ENCODE assay signal across 22 cellular contexts in the genomic region with DNA sequence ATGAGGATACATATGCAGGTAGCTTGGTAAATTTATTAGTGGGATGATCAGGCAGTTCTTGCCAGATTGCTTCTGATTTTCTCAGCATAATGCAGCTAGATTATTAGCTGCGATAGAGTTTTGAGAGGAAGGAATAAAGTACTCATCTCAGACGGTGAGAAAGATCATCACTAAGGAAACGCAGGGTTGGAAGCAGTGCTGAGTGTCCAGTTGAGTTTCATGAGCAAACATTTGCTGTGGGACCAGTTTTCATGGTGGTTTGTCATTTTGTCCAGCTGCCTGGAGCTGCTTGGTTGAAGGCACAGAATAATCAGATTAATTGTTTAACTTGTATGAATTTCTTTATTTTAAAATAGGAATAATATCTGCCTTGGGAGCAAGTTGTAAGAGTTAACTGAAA. TPM values are rescaled to one million over a fixed set of nuclear protein-coding genes. Genes with fewer than 3 reads are reported as not detected.
A peak's percentile ranks its signal among the peaks of the same experiment; 100 is the strongest.
DNase-seq lines count a peak whose midpoint lies in the region; ATAC-seq and TF ChIP-seq lines count a peak whose summit lies in the region.
"Had no signal": no experiment of that assay in that cellular context is flagged by ENCODE, and none has a peak within 500 bp of the region (broad histone marks: within the 10 kb centered on the region; RNA-seq: fewer than 3 reads in every experiment).

No MANE protein-coding gene starts in this region.

- POLR2A ChIA-PET in Caco-2 (lab: Charles Lee) = no interaction called here

- H3K27ac ChIP-seq in cardiac muscle cell (peak overlapping the region; percentile 48), VCaP (peak overlapping the region; percentile 97), prostate gland (peak overlapping the region; percentile 51 to 60)

- WGBS in prostate gland = 58% methylated on average over 3 of the region's 3 CpGs

- no peaks in the 10 kb centered on the region for H3K27me3 Mint-ChIP-seq in Caco-2 (ENCODE audit: insufficient read depth, unreplicated experiment)
- H3K27me3 Mint-ChIP-seq: B cell; CD4-positive, alpha-beta T cell had no signal

- H3K4me1 Mint-ChIP-seq in Caco-2 (ENCODE audit: low read depth, unreplicated experiment) = peaks cover 13% of the 10 kb centered on the region
- H3K4me1 Mint-ChIP-seq: B cell had no signal

- ATAC-seq in Right ventricle myocardium inferior (no peak), GM21515 (IDR thresholded peaks at IDR 0.05; ENCODE audit: unreplicated experiment) (no peak), GM21737 (IDR thresholded peaks at IDR 0.05; ENCODE audit: unreplicated experiment) (no peak)
- ATAC-seq: CD8-positive, alpha-beta T cell had no signal

- TF ChIP-seq CTCF in cardiac muscle cell (IDR thresholded peaks at IDR 0.05; ENCODE audit: low read depth, low read length) (no peak), LNCaP clone FGC (IDR thresholded peaks at IDR 0.05; ENCODE audit: control insufficient read depth, extremely low read depth, insufficient read depth) (no peak), VCaP (conservative IDR thresholded peaks at IDR 0.05) (no peak), prostate gland (IDR thresholded peaks at IDR 0.05) (no peak), Caco-2 (IDR thresholded peaks at IDR 0.05; ENCODE audit: insufficient read depth in 1 of 2, low read depth in 1 of 2, low read length in 1 of 2, severe bottlenecking in 1 of 2, unreplicated experiment in 1 of 2) (no peak)

- H3K36me3 ChIP-seq in cardiac muscle cell (peaks cover 38% of the 10 kb centered on the region), prostate gland (no peaks in the 10 kb centered on the region), Caco-2 (ENCODE audit: control insufficient read depth, insufficient read depth, low read length) (no peaks in the 10 kb centered on the region)

- CTCF ChIA-PET in Caco-2 (lab: Charles Lee) = no interaction called here

- no peaks in the 10 kb centered on the region for H3K9me3 ChIP-seq in cardiac muscle cell (ENCODE audit: low read depth)
- no peaks in the 10 kb centered on the region for H3K9me3 ChIP-seq in prostate gland
- no peaks in the 10 kb centered on the region for H3K9me3 ChIP-seq in Caco-2

- no peak overlapping the region for H3K27ac Mint-ChIP-seq in Caco-2 (ENCODE audit: unreplicated experiment)
- H3K27ac Mint-ChIP-seq: B cell had no signal

- H3K27me3 ChIP-seq in cardiac muscle cell = no peaks in the 10 kb centered on the region
- no peaks in the 10 kb centered on the region for H3K27me3 ChIP-seq in prostate gland (replicated peaks; ENCODE audit: insufficient read depth)
- no peaks in the 10 kb centered on the region for H3K27me3 ChIP-seq in Caco-2 (replicated peaks; ENCODE audit: control insufficient read depth, insufficient read depth, low read length)
- H3K27me3 ChIP-seq: BLaER1 treated with 17β-estradiol and CSF1 and Interleukin-3, amounts not matched to agents 10 nM and 100 nM had no signal

- H3K9me3 Mint-ChIP-seq in Caco-2 (ENCODE audit: unreplicated experiment) = no peaks in the 10 kb centered on the region
- H3K9me3 Mint-ChIP-seq: CD4-positive, alpha-beta T cell; CD8-positive, alpha-beta T cell had no signal

- H3K4me3 Mint-ChIP-seq in Caco-2 (ENCODE audit: unreplicated experiment) = no peak overlapping the region
- H3K4me3 Mint-ChIP-seq: B cell; CD4-positive, alpha-beta T cell; CD8-positive, alpha-beta T cell had no signal

- H3K4me3 ChIP-seq in cardiac muscle cell = no peak overlapping the region
- H3K4me3 ChIP-seq in LNCaP clone FGC (ENCODE audit: low read depth, low read length) = no peak overlapping the region
- no peak overlapping the region for H3K4me3 ChIP-seq in prostate gland
- no peak overlapping the region for H3K4me3 ChIP-seq in Caco-2 (ENCODE audit: low read depth, low read length)
- H3K4me3 ChIP-seq: BLaER1 treated with 17β-estradiol and CSF1 and Interleukin-3, amounts not matched to agents 10 nM and 100 nM; GM12878 had no signal

- BruUV-seq in Caco-2 (replicated peaks; lab: Mats Ljungman, UMichigan) = no TSS peak

- H3K36me3 Mint-ChIP-seq in Caco-2 (ENCODE audit: insufficient read depth, unreplicated experiment) = peaks cover 27% of the 10 kb centered on the region

- H3K4me1 ChIP-seq in cardiac muscle cell (ENCODE audit: low read depth) (no peaks in the 10 kb centered on the region), prostate gland (replicated peaks) (no peaks in the 10 kb centered on the region), Caco-2 (peaks cover 4% of the 10 kb centered on the region)

- TF ChIP-seq POLR2A in prostate gland (IDR thresholded peaks at IDR 0.05) = no peak

- intact Hi-C loops in Right ventricle myocardium inferior (cut with DNase I) = no loop called here
- intact Hi-C loops in prostate gland (cut with DNase I) = no loop called here
- intact Hi-C loops in Caco-2 (cut with micrococcal nuclease; ENCODE audit: unreplicated experiment) = no loop called here

- DNase-seq in cardiac muscle cell (ENCODE audit: low read depth in 1 of 2, low spot score in 1 of 2) (no peak), Right ventricle myocardium inferior (ENCODE audit: missing footprints) (no peak), LNCaP clone FGC (ENCODE audit: low read depth) (peak; percentile 84), prostate gland (ENCODE audit: low spot score) (peak; percentile 59), Caco-2 (no peak)
- DNase-seq: 8988T; ACHN; CD4-positive, alpha-beta T cell; CD8-positive, alpha-beta T cell; DMS 273 treated with DMSO at 0.1 percent for 48 hours; DMS153; DMS53; DMS79; DND-41; EL; GDM1 had no signal

RNA-seq across cellular contexts. Expression of gene RAB18, which starts 33.1 kb away (rescaled TPM):
- total RNA-seq in cardiac muscle cell (19.0 and 36.5 TPM in 2 replicates), Right ventricle myocardium inferior (114 TPM), prostate gland (10 to 100 TPM; 53.5 to 62.6 TPM), Caco-2 (2022) (154 and 164 TPM in 2 replicates)
- 116 and 123 TPM in 2 replicates for polyA plus RNA-seq in cardiac muscle cell

Comparison
In these comparisons a context has a peak if more than half of its experiments do, and no peak if none do; other contexts are left out.
1. DNase-seq: peak in LNCaP clone FGC (single experiment) and prostate gland (single experiment); none in cardiac muscle cell (0 of 2), Right ventricle myocardium inferior (single experiment) and Caco-2 (0 of 2).
2. Peak in every context shown above with its lines, with median percentiles within 50 percentile points of each other: H3K27ac ChIP-seq.